In the genomic region with DNA sequence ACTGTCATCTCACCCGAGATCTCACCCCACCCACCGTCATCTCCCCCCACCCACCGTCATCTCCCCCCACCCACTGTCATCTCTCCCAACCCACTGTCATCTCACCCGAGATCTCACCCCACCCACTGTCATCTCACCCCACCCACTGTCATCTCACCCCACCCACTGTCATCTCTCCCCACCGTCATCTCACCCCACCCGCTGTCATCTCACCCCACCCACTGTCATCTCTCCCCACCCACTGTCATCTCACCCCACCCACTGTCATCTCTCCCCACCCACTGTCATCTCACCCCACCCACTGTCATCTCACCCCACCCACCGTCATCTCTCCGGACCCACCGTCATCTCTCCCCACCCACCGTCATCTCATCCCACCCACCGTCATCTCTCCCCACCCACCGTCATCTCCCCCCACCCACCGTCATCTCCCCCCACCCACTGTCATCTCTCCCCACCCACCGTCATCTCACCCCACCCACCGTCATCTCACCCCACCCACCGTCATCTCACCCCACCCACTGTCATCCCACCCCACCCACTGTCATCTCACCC, we compare ENCODE assay signal across 1 cellular context.
TF ChIP-seq lines count a peak whose summit lies in the region.
"Not testable (repeated sequence)": the region's sequence is repeated elsewhere in the genome, so short reads cannot be mapped to it uniquely, and the experiment has no call there.

No MANE protein-coding gene starts in this region.

TF ChIP-seq in K562, 482 proteins besides CTCF, POLR2A, EP300 and RAD21:
- TF ChIP-seq CREM (IDR thresholded peaks at IDR 0.05; ENCODE audit: low read depth) (peak; percentile 70), SREBF1 (IDR thresholded peaks at IDR 0.05; ENCODE audit: borderline replicate concordance, low read depth, low read length) (0 out of 2 replicates have a peak, but pooled peaks have one; percentile 52), CREB1 (IDR thresholded peaks at IDR 0.05) (peak; percentile 63)
- not testable (repeated sequence) for TF ChIP-seq CREB1 (CRISPR knock-in tag; IDR thresholded peaks at IDR 0.05)
